Comparison of ENCODE assay signal across 10 cellular contexts in the genomic region with DNA sequence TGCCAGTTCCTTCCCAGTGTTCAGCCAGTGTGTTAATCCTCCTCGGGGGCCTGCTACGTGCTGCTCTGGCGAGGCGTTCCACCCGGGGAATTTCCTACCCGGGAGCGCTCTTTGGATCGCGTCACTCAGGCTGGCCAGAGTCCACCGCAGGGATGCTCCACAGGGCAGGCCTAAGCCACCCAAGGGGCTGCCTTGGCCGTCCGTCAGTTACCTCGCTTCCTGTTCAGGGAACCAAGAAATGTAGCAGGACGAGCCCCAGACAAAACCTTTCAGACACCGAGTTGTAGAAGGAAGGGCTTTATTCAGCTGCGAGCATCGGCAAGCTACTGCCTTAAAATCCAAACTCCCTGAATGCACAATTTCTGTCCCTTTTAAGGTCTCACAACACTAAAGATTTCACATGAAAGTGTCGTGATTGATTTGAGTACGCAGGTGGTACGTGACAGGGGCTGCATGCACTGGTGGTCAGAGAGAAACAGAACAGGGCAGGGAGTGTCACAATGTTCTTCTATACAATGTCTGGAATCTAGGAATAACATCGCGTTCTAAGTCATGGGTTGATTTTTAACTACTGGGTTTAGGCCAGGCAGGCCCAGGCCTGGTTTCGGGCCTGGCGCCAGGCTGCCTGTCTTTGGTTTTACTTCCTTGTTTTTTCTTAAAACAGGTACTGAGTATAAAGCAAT. TPM values are rescaled to one million over a fixed set of nuclear protein-coding genes. Genes with fewer than 3 reads are reported as not detected.
DNase-seq lines count a peak whose midpoint lies in the region; ATAC-seq and TF ChIP-seq lines count a peak whose summit lies in the region.
"Had no signal": no experiment of that assay in that cellular context is flagged by ENCODE, and none has a peak within 500 bp of the region (broad histone marks: within the 10 kb centered on the region; RNA-seq: fewer than 3 reads in every experiment).

No MANE protein-coding gene starts in this region.

- no TSS peak for BruUV-seq in Panc1 (replicated peaks; lab: Mats Ljungman, UMichigan)

- H3K4me3 ChIP-seq in Panc1 (ENCODE audit: low read depth in 2 of 2, low read length in 2 of 2) (no peak overlapping the region), esophagus squamous epithelium (peak overlapping the region; percentile 16 to 56 (median 38))

- H3K4me3 Mint-ChIP-seq in type B pancreatic cell = no peak overlapping the region
- H3K4me3 Mint-ChIP-seq: activated T-cell treated with anti-CD3 and anti-CD28 coated beads, Interleukin-2, amount 50 U/mL, for 72 hours; endodermal cell had no signal

- peaks cover 4% of the 10 kb centered on the region for H3K27me3 Mint-ChIP-seq in type B pancreatic cell

- TF ChIP-seq CTCF in Panc1 (IDR thresholded peaks at IDR 0.05) = no peak
- TF ChIP-seq CTCF in esophagus squamous epithelium (IDR thresholded peaks at IDR 0.05) = no peak
- no peak for TF ChIP-seq CTCF in type B pancreatic cell (conservative IDR thresholded peaks at IDR 0.05)

- H3K36me3 Mint-ChIP-seq in type B pancreatic cell = no peaks in the 10 kb centered on the region

- H3K27ac Mint-ChIP-seq in type B pancreatic cell = peak overlapping the region; percentile 35
- H3K27ac Mint-ChIP-seq: activated T-cell treated with anti-CD3 and anti-CD28 coated beads, Interleukin-2, amount 50 U/mL, for 72 hours; endodermal cell had no signal

- in situ Hi-C loops in Panc1 (cut with HindIII; ENCODE audit: low pct_unique_long_range_greater_than_20kb, low sequenced_read_pairs) = no loop called here

- H3K27ac ChIP-seq in Panc1 (ENCODE audit: low read length) (no peak overlapping the region), esophagus squamous epithelium (peak overlapping the region; percentile 83 to 95 (median 90))

- intact Hi-C loops in Panc1 (cut with micrococcal nuclease; ENCODE audit: unreplicated experiment) (no loop called here), esophagus squamous epithelium (cut with DNase I) (no loop called here)

- peak in 1 of 4 donors; percentile 3 for TF ChIP-seq POLR2A in esophagus squamous epithelium (IDR thresholded peaks at IDR 0.05)

- H3K4me1 Mint-ChIP-seq in type B pancreatic cell (ENCODE audit: unreplicated experiment) = no peaks in the 10 kb centered on the region

- WGBS in esophagus squamous epithelium, 2 donors = 27 to 53% methylated on average over 13 of the region's 24 CpGs

- POLR2A ChIA-PET in Panc1 (lab: Charles Lee) = no interaction called here

- H3K27me3 ChIP-seq in Panc1 (ENCODE audit: control insufficient read depth, insufficient read depth, low read length) = no peaks in the 10 kb centered on the region
- no peaks in the 10 kb centered on the region for H3K27me3 ChIP-seq in esophagus squamous epithelium

- H3K9me3 ChIP-seq in Panc1 (ENCODE audit: control insufficient read depth, insufficient read depth, low read depth, low read length) = no peaks in the 10 kb centered on the region
- no peaks in the 10 kb centered on the region for H3K9me3 ChIP-seq in esophagus squamous epithelium

- H3K9me3 Mint-ChIP-seq in type B pancreatic cell = no peaks in the 10 kb centered on the region
- H3K9me3 Mint-ChIP-seq: activated T-cell treated with anti-CD3 and anti-CD28 coated beads, Interleukin-2, amount 50 U/mL, for 72 hours; endodermal cell had no signal

- ATAC-seq in Panc1 (peak; percentile 68; the same call in 1 of the 2 replicates), GM19328 (IDR thresholded peaks at IDR 0.05; ENCODE audit: unreplicated experiment) (no peak), HG03354 (IDR thresholded peaks at IDR 0.05; ENCODE audit: poor library complexity, severe bottlenecking, unreplicated experiment) (no peak), GM19455 (IDR thresholded peaks at IDR 0.05; ENCODE audit: unreplicated experiment) (no peak)

- DNase-seq in Panc1 (ENCODE audit: low read depth, low spot score) (no peak), esophagus squamous epithelium (lab: John Stamatoyannopoulos, UW) (no peak), myocyte (ENCODE audit: low read depth) (peak; percentile 87), type B pancreatic cell (ENCODE audit: extremely low spot score, unreplicated experiment) (no peak)
- DNase-seq: activated T-cell treated with anti-CD3 and anti-CD28 coated beads, Interleukin-2, amount 50 U/mL, for 72 hours; endodermal cell; NCI-H1694 treated with DMSO at 0.1 percent for 48 hours had no signal

- H3K4me1 ChIP-seq in Panc1 (ENCODE audit: control insufficient read depth, insufficient read depth, low read length) (no peaks in the 10 kb centered on the region), esophagus squamous epithelium (peaks cover 0 to 41% (median 0%) of the 10 kb centered on the region in 3 donors)

- CTCF ChIA-PET in Panc1 (lab: Charles Lee) = no interaction called here

- H3K36me3 ChIP-seq in Panc1 (ENCODE audit: control insufficient read depth, insufficient read depth, low read length) (no peaks in the 10 kb centered on the region), esophagus squamous epithelium (no peaks in the 10 kb centered on the region)

RNA-seq across cellular contexts. Expression of a gene that starts 15.7 kb away (rescaled TPM):
- total RNA-seq in Panc1 (2021; ENCODE audit: unreplicated experiment) (1.1 TPM), esophagus squamous epithelium (1 to 10 TPM in 3 of 4 donors, under 1 TPM in 1; 0.92 to 5.5 (median 3.3) TPM), myocyte (1.4 and 2.5 TPM in 2 replicates), type B pancreatic cell (ENCODE audit: low replicate concordance) (not detected in 2 replicates)
- not detected for polyA plus RNA-seq in Panc1 (2012; ENCODE audit: insufficient read length)
- 2.1 TPM for polyA plus RNA-seq in myocyte (2012)

RNA-seq across cellular contexts. Expression of a gene that starts 27.8 kb away (rescaled TPM):
- total RNA-seq in Panc1 (2021; ENCODE audit: unreplicated experiment) = 21.4 TPM
- polyA plus RNA-seq in Panc1 (2012; ENCODE audit: insufficient read length) = 9.0 TPM
- total RNA-seq in esophagus squamous epithelium = 10 to 100 TPM; 12.2 to 17.2 (median 16.6) TPM
- total RNA-seq in myocyte = 2.8 and 4.0 TPM in 2 replicates
- 2.4 TPM for polyA plus RNA-seq in myocyte (2012)
- total RNA-seq in type B pancreatic cell (ENCODE audit: low replicate concordance) = 8.9 and 18.9 TPM in 2 replicates

RNA-seq across cellular contexts. Expression of a gene that starts 28.6 kb away (rescaled TPM):
- total RNA-seq in Panc1 (2021; ENCODE audit: unreplicated experiment) (37.1 TPM), esophagus squamous epithelium (10 to 100 TPM; 11.9 to 21.1 (median 16.2) TPM), myocyte (11.9 and 19.8 TPM in 2 replicates), type B pancreatic cell (ENCODE audit: low replicate concordance) (21.9 and 36.8 TPM in 2 replicates)
- polyA plus RNA-seq in Panc1 (2012; ENCODE audit: insufficient read length) = 35.5 TPM
- polyA plus RNA-seq in myocyte (2012) = 21.0 TPM

RNA-seq across cellular contexts. Expression of a gene that starts 47.3 kb away (rescaled TPM):
- total RNA-seq in Panc1 (2021; ENCODE audit: unreplicated experiment) = not detected
- 0.19 TPM for polyA plus RNA-seq in Panc1 (2012; ENCODE audit: insufficient read length)
- under 1 TPM in 1 of 4 donors, not detected in 3; 0.91 TPM for total RNA-seq in esophagus squamous epithelium
- not detected in 2 replicates for total RNA-seq in myocyte
- not detected for polyA plus RNA-seq in myocyte (2012)
- not detected in 2 replicates for total RNA-seq in type B pancreatic cell (ENCODE audit: low replicate concordance)
- total RNA-seq: activated T-cell treated with anti-CD3 and anti-CD28 coated beads, Interleukin-2, amount 50 U/mL, for 72 hours; endodermal cell had no signal

Comparison
In these comparisons a context has a peak if more than half of its experiments do, and no peak if none do; other contexts are left out.
1. H3K4me3 ChIP-seq: peak in esophagus squamous epithelium (4 of 4); none in Panc1 (0 of 2).